Comparison of ENCODE assay signal across 8 cellular contexts in the genomic region with DNA sequence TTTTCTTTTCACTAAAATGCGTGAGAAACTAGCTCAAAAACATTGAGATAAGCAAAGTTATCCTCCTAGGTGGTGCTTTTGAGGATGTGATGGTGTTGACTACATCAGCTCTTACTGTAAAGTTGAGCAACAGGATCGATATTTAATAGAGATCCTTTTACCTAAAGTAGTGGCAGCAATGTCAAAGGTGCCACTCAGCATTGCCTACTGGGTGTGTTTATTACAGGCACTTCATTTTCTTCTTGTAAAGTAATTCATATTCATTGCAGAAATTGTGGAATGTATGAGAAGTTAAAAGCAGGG. TPM values are rescaled to one million over a fixed set of nuclear protein-coding genes. Genes with fewer than 3 reads are reported as not detected.
DNase-seq lines count a peak whose midpoint lies in the region; ATAC-seq and TF ChIP-seq lines count a peak whose summit lies in the region.

No MANE protein-coding gene starts in this region.

- POLR2A ChIA-PET in Panc1 (lab: Charles Lee): no interaction called here

- TF ChIP-seq CTCF in DND-41 (IDR thresholded peaks at IDR 0.05; ENCODE audit: borderline replicate concordance, extremely low read depth, low read length, poor library complexity, severe bottlenecking) (no peak), Panc1 (IDR thresholded peaks at IDR 0.05) (no peak), esophagus squamous epithelium (IDR thresholded peaks at IDR 0.05) (no peak), GM10266 (IDR thresholded peaks at IDR 0.05; ENCODE audit: control insufficient read depth, insufficient read depth, low read depth, missing control alignments) (no peak)

- no peak overlapping the region for H3K18ac ChIP-seq in trophoblast cell (ENCODE audit: low read length)

- no peak overlapping the region for H2BK12ac ChIP-seq in trophoblast cell (ENCODE audit: low read length)

- peak overlapping the region; percentile 80 for H3K27ac ChIP-seq in DND-41 (ENCODE audit: low read length)
- peak overlapping the region; percentile 89 for H3K27ac ChIP-seq in Panc1 (ENCODE audit: low read length)
- peak overlapping the region in 2 of 4 donors; percentile 94 to 96 for H3K27ac ChIP-seq in esophagus squamous epithelium
- no peak overlapping the region for H3K27ac ChIP-seq in trophoblast cell (ENCODE audit: low read depth, low read length)

- H4K91ac ChIP-seq in trophoblast cell (ENCODE audit: low read depth, low read length): no peak overlapping the region

- H3K4me3 ChIP-seq in DND-41 (ENCODE audit: low read depth in 1 of 2, low read length in 2 of 2) (peak overlapping the region; percentile 64 to 87), Panc1 (ENCODE audit: low read depth in 2 of 2, low read length in 2 of 2) (peak overlapping the region; percentile 90 to 95), esophagus squamous epithelium (peak overlapping the region in 3 of 4 donors; percentile 89 to 97 (median 92)), trophoblast cell (ENCODE audit: low read depth, low read length) (no peak overlapping the region)

- H3K9ac ChIP-seq in DND-41 (ENCODE audit: low read depth, low read length) (peak overlapping the region; percentile 83), trophoblast cell (ENCODE audit: low read length) (peak overlapping the region; percentile 6)

- no peak overlapping the region for H4K8ac ChIP-seq in trophoblast cell (ENCODE audit: low read depth, low read length)

- no peak overlapping the region for H2AK5ac ChIP-seq in trophoblast cell (ENCODE audit: low read length)

- no peak overlapping the region for H2BK5ac ChIP-seq in trophoblast cell (ENCODE audit: low read depth, low read length, poor library complexity)

- H3K79me1 ChIP-seq in trophoblast cell (ENCODE audit: low read length): peaks cover 9% of the 10 kb centered on the region

- in situ Hi-C loops in Panc1 (cut with HindIII; ENCODE audit: low pct_unique_long_range_greater_than_20kb, low sequenced_read_pairs): no loop called here

- H3K4me1 ChIP-seq in DND-41 (ENCODE audit: insufficient read depth, low read length) (peaks cover 42% of the 10 kb centered on the region), Panc1 (ENCODE audit: control insufficient read depth, insufficient read depth, low read length) (peaks cover 11% of the 10 kb centered on the region; the same call in 1 of the 2 replicates), esophagus squamous epithelium (peaks cover 15 to 37% (median 21%) of the 10 kb centered on the region in 3 donors), trophoblast cell (ENCODE audit: control insufficient read depth in 1 of 2, insufficient read depth in 2 of 2, low read length in 2 of 2) (peaks cover 2 to 4% of the 10 kb centered on the region in 2 experiments)

- H2AFZ ChIP-seq in DND-41 (ENCODE audit: low read depth, low read length): no peak overlapping the region
- H2AFZ ChIP-seq in trophoblast cell (ENCODE audit: insufficient read depth, low read length, poor library complexity): no peak overlapping the region

- CTCF ChIA-PET in Panc1 (lab: Charles Lee): interaction anchor here (0.6 kb wide), 2 partner anchors 22 to 336 kb away, joined by 3 to 4 read pairs; no protein-coding TSS in a partner anchor

- no peaks in the 10 kb centered on the region for H3K9me3 ChIP-seq in DND-41 (ENCODE audit: insufficient read depth, low read length, severe bottlenecking)
- no peaks in the 10 kb centered on the region for H3K9me3 ChIP-seq in Panc1 (ENCODE audit: control insufficient read depth, insufficient read depth, low read depth, low read length)
- H3K9me3 ChIP-seq in esophagus squamous epithelium: no peaks in the 10 kb centered on the region
- peaks cover 3% of the 10 kb centered on the region for H3K9me3 ChIP-seq in trophoblast cell (ENCODE audit: insufficient read depth, low read depth, low read length)

- BruUV-seq in Panc1 (replicated peaks; lab: Mats Ljungman, UMichigan): no TSS peak

- no peak for TF ChIP-seq POLR2A in esophagus squamous epithelium (IDR thresholded peaks at IDR 0.05)

- H3K4me2 ChIP-seq in DND-41 (ENCODE audit: insufficient read depth, low read length) (peak overlapping the region; percentile 93), trophoblast cell (ENCODE audit: low read length) (peak overlapping the region; percentile 93)

- peak overlapping the region; percentile 96 for H3K4ac ChIP-seq in trophoblast cell (ENCODE audit: low read depth, low read length)

- ATAC-seq in DND-41 (ENCODE audit: insufficient read depth, low read depth) (no peak), Panc1 (no peak), GM21576 (IDR thresholded peaks at IDR 0.05; ENCODE audit: unreplicated experiment) (no peak)

- no peak overlapping the region for H3K23ac ChIP-seq in trophoblast cell (ENCODE audit: low read length)

- DNase-seq in DND-41: no peak
- no peak for DNase-seq in Panc1 (ENCODE audit: low read depth, low spot score)
- no peak for DNase-seq in esophagus squamous epithelium (lab: John Stamatoyannopoulos, UW)
- no peak for DNase-seq in trophoblast cell
- no peak for DNase-seq in COLO668 (lab: John Stamatoyannopoulos, UW; ENCODE audit: unreplicated experiment)
- no peak for DNase-seq in GM10266 (ENCODE audit: extremely low spot score)
- no peak for DNase-seq in SIG-M5 (lab: John Stamatoyannopoulos, UW)

- H3K36me3 ChIP-seq in DND-41 (ENCODE audit: insufficient read depth, low read length) (peaks cover 35% of the 10 kb centered on the region), Panc1 (ENCODE audit: control insufficient read depth, insufficient read depth, low read length) (peaks cover 18% of the 10 kb centered on the region), esophagus squamous epithelium (peaks cover 21 to 36% (median 24%) of the 10 kb centered on the region in 3 donors), trophoblast cell (ENCODE audit: control insufficient read depth in 1 of 2, insufficient read depth in 2 of 2, low read length in 2 of 2) (peaks cover 27 to 30% of the 10 kb centered on the region in 2 experiments)

- intact Hi-C loops in Panc1 (cut with micrococcal nuclease; ENCODE audit: unreplicated experiment): no loop called here
- intact Hi-C loops in esophagus squamous epithelium (cut with DNase I): no loop called here

- peaks cover 25% of the 10 kb centered on the region for H4K20me1 ChIP-seq in DND-41 (ENCODE audit: insufficient read depth, low read length)

- WGBS in esophagus squamous epithelium, 2 donors: 25 to 34% methylated on average over 2 of the region's 2 CpGs
- WGBS in trophoblast cell (ENCODE audit: extremely low coverage, insufficient coverage, insufficient read length): no CpG with 5 or more reads among the region's 2 CpGs

- no peak overlapping the region for H4K12ac ChIP-seq in trophoblast cell (ENCODE audit: low read depth, low read length)

- H3K27me3 ChIP-seq in DND-41 (ENCODE audit: insufficient read depth, low read length, poor library complexity) (no peaks in the 10 kb centered on the region), Panc1 (ENCODE audit: control insufficient read depth, insufficient read depth, low read length) (peaks cover 9% of the 10 kb centered on the region), esophagus squamous epithelium (peaks cover 0 to 5% (median 0%) of the 10 kb centered on the region in 4 donors), trophoblast cell (ENCODE audit: insufficient read depth, low read length) (no peaks in the 10 kb centered on the region)

- no peak overlapping the region for H2BK120ac ChIP-seq in trophoblast cell (ENCODE audit: insufficient read depth, low read length, poor library complexity)

- H3K14ac ChIP-seq in trophoblast cell (ENCODE audit: low read length): no peak overlapping the region

- peaks cover 44% of the 10 kb centered on the region for H3K79me2 ChIP-seq in DND-41 (ENCODE audit: insufficient read depth, low read length)
- H3K79me2 ChIP-seq in trophoblast cell (ENCODE audit: control insufficient read depth, insufficient read depth, low read length, poor library complexity): peaks cover 9% of the 10 kb centered on the region

RNA-seq across cellular contexts. Expression of a gene that starts 1.4 kb away (rescaled TPM):
- total RNA-seq in Panc1 (2021; ENCODE audit: unreplicated experiment) (175 TPM), esophagus squamous epithelium (100 to 1,000 TPM in 1 of 4 donors, 10 to 100 TPM in 3; 72.2 to 121 (median 84.7) TPM)
- 244 TPM for polyA plus RNA-seq in Panc1 (2012; ENCODE audit: insufficient read length)
- polyA plus RNA-seq in trophoblast cell (2013): 139 and 146 TPM in 2 replicates

RNA-seq across cellular contexts. Expression of a gene that starts 19.2 kb away (rescaled TPM):
- not detected for total RNA-seq in Panc1 (2021; ENCODE audit: unreplicated experiment)
- polyA plus RNA-seq in Panc1 (2012; ENCODE audit: insufficient read length): not detected
- total RNA-seq in esophagus squamous epithelium: 1 to 10 TPM; 1.1 to 3.0 (median 1.8) TPM
- polyA plus RNA-seq in trophoblast cell (2013): not detected in 2 replicates

RNA-seq across cellular contexts. Expression of a gene that starts 33.2 kb away (rescaled TPM):
- total RNA-seq in Panc1 (2021; ENCODE audit: unreplicated experiment): not detected
- polyA plus RNA-seq in Panc1 (2012; ENCODE audit: insufficient read length): not detected
- 1 to 10 TPM in 1 of 4 donors, not detected in 3; 4.0 TPM for total RNA-seq in esophagus squamous epithelium
- polyA plus RNA-seq in trophoblast cell (2013): not detected in 2 replicates

RNA-seq across cellular contexts. Expression of a gene that starts 54.5 kb away (rescaled TPM):
- total RNA-seq in Panc1 (2021; ENCODE audit: unreplicated experiment): not detected
- not detected for polyA plus RNA-seq in Panc1 (2012; ENCODE audit: insufficient read length)
- not detected for total RNA-seq in esophagus squamous epithelium
- not detected in 2 replicates for polyA plus RNA-seq in trophoblast cell (2013)

RNA-seq across cellular contexts. Expression of a gene that starts 54.6 kb away (rescaled TPM):
- total RNA-seq in Panc1 (2021; ENCODE audit: unreplicated experiment) (55.1 TPM), esophagus squamous epithelium (10 to 100 TPM; 13.6 to 35.2 (median 31.2) TPM)
- 104 TPM for polyA plus RNA-seq in Panc1 (2012; ENCODE audit: insufficient read length)
- polyA plus RNA-seq in trophoblast cell (2013): 85.4 and 86.5 TPM in 2 replicates
